11 cellular contexts compared by ENCODE assay signal in the genomic region with DNA sequence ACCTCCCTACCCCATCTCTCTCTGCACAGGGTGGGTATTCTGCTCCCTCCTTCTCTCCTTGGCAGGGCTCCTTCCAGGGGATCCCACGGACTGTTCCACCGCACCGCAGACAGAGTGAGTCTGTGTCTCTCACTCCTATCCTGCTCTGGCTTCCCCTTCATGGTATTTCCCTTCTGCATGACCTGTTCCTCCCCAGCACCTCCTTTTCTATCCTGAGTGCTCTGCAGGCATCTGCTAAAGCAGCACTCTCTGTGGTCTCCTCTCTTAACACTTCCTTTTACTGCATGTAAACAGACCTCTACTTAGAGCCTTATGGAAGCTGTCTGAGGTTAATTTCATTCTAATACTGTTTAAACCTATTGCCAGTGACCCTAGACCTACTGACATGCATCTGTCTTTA.
A peak's percentile ranks its signal among the peaks of the same experiment; 100 is the strongest.
DNase-seq lines count a peak whose midpoint lies in the region; ATAC-seq and TF ChIP-seq lines count a peak whose summit lies in the region.
"Had no signal": no experiment of that assay in that cellular context is flagged by ENCODE, and none has a peak within 500 bp of the region (broad histone marks: within the 10 kb centered on the region; RNA-seq: fewer than 3 reads in every experiment).

No MANE protein-coding gene starts in this region.

- H3K27me3 ChIP-seq in NT2/D1 (ENCODE audit: insufficient read depth, insufficient read length) = no peaks in the 10 kb centered on the region

- TF ChIP-seq CTCF in GM10248 (IDR thresholded peaks at IDR 0.05; ENCODE audit: control extremely low read depth, extremely low read depth, low read depth, missing control alignments) = no peak

- H3K9me3 ChIP-seq in NT2/D1 (ENCODE audit: insufficient read depth, low read length) = no peaks in the 10 kb centered on the region

- H3K4me3 ChIP-seq in NT2/D1 (ENCODE audit: insufficient read length, low read depth) = no peak overlapping the region

- POLR2A ChIA-PET in GM10248 (lab: Yijun Ruan, JAX) = no interaction called here

- H3K36me3 ChIP-seq in NT2/D1 (ENCODE audit: insufficient read depth, insufficient read length, low read length) = no peaks in the 10 kb centered on the region

- DNase-seq in GM10248 (ENCODE audit: extremely low spot score) = peak; percentile 6
- peak; percentile 2 for DNase-seq in NT2/D1 (ENCODE audit: low read depth, low spot score)
- DNase-seq in islet precursor cell = peak; percentile 86
- DNase-seq in dedifferentiated amniotic fluid mesenchymal stem cell (ENCODE audit: extremely low spot score) = no peak
- DNase-seq in NCI-H748 treated with DMSO at 0.1 percent for 48 hours (lab: John Stamatoyannopoulos, UW) = no peak
- no peak for DNase-seq in amniotic stem cell (lab: John Stamatoyannopoulos, UW)
- DNase-seq: CD4-positive, CD25-positive, alpha-beta regulatory T cell; NCI-H2081 treated with DMSO at 0.1 percent for 48 hours had no signal

- no peaks in the 10 kb centered on the region for H3K4me1 ChIP-seq in NT2/D1 (ENCODE audit: insufficient read depth, insufficient read length)

- no peak overlapping the region for H3K9ac ChIP-seq in NT2/D1 (ENCODE audit: insufficient read length, low read depth)

- ATAC-seq in GM21390 (IDR thresholded peaks at IDR 0.05; ENCODE audit: unreplicated experiment) (peak; percentile 81), GM21529 (IDR thresholded peaks at IDR 0.05; ENCODE audit: unreplicated experiment) (no peak)
- ATAC-seq: HCT116 had no signal

- CTCF ChIA-PET in GM10248 (lab: Yijun Ruan, JAX) = no interaction called here

Comparison
In these comparisons a context has a peak if more than half of its experiments do, and no peak if none do; other contexts are left out.
1. DNase-seq: peak in GM10248 (single experiment), NT2/D1 (single experiment) and islet precursor cell (single experiment); none in dedifferentiated amniotic fluid mesenchymal stem cell (single experiment), NCI-H748 treated with DMSO at 0.1 percent for 48 hours (single experiment) and amniotic stem cell (single experiment).